3 cellular contexts compared by ENCODE assay signal in the genomic region with DNA sequence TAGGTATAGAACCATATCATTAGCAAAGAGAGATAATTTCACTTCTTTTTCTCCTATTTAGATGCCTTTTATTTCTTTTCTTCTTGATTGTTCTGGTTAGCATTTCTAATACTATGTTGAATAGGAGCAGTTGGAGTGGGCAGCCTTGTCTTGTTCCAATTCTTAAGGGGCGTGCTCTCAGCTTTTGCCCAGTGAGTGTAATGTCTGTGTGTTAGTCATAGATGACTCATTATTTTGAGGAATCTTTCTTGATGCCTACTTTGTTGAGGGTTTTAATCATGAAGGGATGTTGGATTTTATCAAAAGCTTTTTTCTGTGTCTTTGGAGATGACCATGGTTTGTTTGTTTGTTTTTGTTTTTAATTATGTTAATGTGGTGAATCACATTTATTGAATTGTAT.
A peak's percentile ranks its signal among the peaks of the same experiment; 100 is the strongest.
TF ChIP-seq lines count a peak whose summit lies in the region.

No MANE protein-coding gene starts in this region.

TF ChIP-seq in A549, 52 proteins besides CTCF, POLR2A, EP300 and RAD21 (continued from another document):
- TF ChIP-seq RARB (CRISPR knock-in tag; IDR thresholded peaks at IDR 0.05), result no peak

TF ChIP-seq in HCT116, 20 proteins besides CTCF, POLR2A, EP300 and RAD21 (continued from another document):
- TF ChIP-seq, protein P1, sequence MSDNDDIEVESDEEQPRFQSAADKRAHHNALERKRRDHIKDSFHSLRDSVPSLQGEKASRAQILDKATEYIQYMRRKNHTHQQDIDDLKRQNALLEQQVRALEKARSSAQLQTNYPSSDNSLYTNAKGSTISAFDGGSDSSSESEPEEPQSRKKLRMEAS (IDR thresholded peaks at IDR 0.05), result no peak
- TF ChIP-seq SIN3A (IDR thresholded peaks at IDR 0.05; ENCODE audit: low read depth) (no peak), EZH2phosphoT487 (IDR thresholded peaks at IDR 0.05; ENCODE audit: borderline replicate concordance) (no peak), ELF1 (IDR thresholded peaks at IDR 0.05; ENCODE audit: borderline replicate concordance, low read depth) (no peak), TCF7L2 (IDR thresholded peaks at IDR 0.05; ENCODE audit: borderline replicate concordance, extremely low read depth, insufficient read depth, insufficient read length) (no peak), ZFX (IDR thresholded peaks at IDR 0.05) (no peak), POLR2AphosphoS5 (IDR thresholded peaks at IDR 0.05; ENCODE audit: low read depth, low read length) (no peak), JUND (IDR thresholded peaks at IDR 0.05) (peak; percentile 63), FOSL1 (IDR thresholded peaks at IDR 0.05; ENCODE audit: low read depth) (peak; percentile 78)
- TF ChIP-seq, protein P2, sequence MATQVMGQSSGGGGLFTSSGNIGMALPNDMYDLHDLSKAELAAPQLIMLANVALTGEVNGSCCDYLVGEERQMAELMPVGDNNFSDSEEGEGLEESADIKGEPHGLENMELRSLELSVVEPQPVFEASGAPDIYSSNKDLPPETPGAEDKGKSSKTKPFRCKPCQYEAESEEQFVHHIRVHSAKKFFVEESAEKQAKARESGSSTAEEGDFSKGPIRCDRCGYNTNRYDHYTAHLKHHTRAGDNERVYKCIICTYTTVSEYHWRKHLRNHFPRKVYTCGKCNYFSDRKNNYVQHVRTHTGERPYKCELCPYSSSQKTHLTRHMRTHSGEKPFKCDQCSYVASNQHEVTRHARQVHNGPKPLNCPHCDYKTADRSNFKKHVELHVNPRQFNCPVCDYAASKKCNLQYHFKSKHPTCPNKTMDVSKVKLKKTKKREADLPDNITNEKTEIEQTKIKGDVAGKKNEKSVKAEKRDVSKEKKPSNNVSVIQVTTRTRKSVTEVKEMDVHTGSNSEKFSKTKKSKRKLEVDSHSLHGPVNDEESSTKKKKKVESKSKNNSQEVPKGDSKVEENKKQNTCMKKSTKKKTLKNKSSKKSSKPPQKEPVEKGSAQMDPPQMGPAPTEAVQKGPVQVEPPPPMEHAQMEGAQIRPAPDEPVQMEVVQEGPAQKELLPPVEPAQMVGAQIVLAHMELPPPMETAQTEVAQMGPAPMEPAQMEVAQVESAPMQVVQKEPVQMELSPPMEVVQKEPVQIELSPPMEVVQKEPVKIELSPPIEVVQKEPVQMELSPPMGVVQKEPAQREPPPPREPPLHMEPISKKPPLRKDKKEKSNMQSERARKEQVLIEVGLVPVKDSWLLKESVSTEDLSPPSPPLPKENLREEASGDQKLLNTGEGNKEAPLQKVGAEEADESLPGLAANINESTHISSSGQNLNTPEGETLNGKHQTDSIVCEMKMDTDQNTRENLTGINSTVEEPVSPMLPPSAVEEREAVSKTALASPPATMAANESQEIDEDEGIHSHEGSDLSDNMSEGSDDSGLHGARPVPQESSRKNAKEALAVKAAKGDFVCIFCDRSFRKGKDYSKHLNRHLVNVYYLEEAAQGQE (IDR thresholded peaks at IDR 0.05; ENCODE audit: low read depth), result no peak
- TF ChIP-seq, protein P3, sequence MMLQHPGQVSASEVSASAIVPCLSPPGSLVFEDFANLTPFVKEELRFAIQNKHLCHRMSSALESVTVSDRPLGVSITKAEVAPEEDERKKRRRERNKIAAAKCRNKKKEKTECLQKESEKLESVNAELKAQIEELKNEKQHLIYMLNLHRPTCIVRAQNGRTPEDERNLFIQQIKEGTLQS (IDR thresholded peaks at IDR 0.05), result no peak

TF ChIP-seq in SK-N-SH, 30 proteins besides CTCF, POLR2A, EP300 and RAD21 (continued from another document):
- peak; percentile 36; the same call in 1 of the 2 replicates for TF ChIP-seq TCF12 (IDR thresholded peaks at IDR 0.05)
- no peak for TF ChIP-seq MXI1 (IDR thresholded peaks at IDR 0.05; ENCODE audit: low read depth, low read length)
- peak; percentile 68 for TF ChIP-seq JUND (IDR thresholded peaks at IDR 0.05)
- no peak for TF ChIP-seq ELF1 (IDR thresholded peaks at IDR 0.05)
- TF ChIP-seq FOSL2 (IDR thresholded peaks at IDR 0.05; ENCODE audit: borderline replicate concordance, low read depth), result peak; percentile 77; the same call in 1 of the 2 replicates
TF ChIP-seq in SK-N-SH: peak in this region for 3.
